In genomic region chr5:95858661-95859326, GRCh38 we compare ENCODE assay signal across 8 cellular contexts. TPM values are rescaled to one million over a fixed set of nuclear protein-coding genes. Genes with fewer than 3 reads are reported as not detected.
DNase-seq lines count a peak whose midpoint lies in the region; ATAC-seq, FAIRE-seq and TF ChIP-seq lines count a peak whose summit lies in the region.

No MANE protein-coding gene starts in this region.

- H3K4me3 ChIP-seq in AG04449 (ENCODE audit: low read depth, low read length), result peak overlapping the region; percentile 57
- peak overlapping the region; percentile 29 for H3K4me3 ChIP-seq in bronchial epithelial cell (ENCODE audit: low read depth, low read length)
- H3K4me3 ChIP-seq in spleen, result peak overlapping the region in 4 of 8 donors; percentile 12 to 60 (median 16)

- intact Hi-C loops in activated B cell treated with CpG ODN at 0.5 μM for 24 hours (cut with micrococcal nuclease) (loop anchor here (1.0 to 2.0 kb wide), 7 partner anchors 10 to 743 kb away; no protein-coding TSS in a partner anchor), spleen (cut with DNase I; ENCODE audit: low total_unique reads) (loop anchor here (5.0 kb wide), 1 partner anchor 474 kb away; no protein-coding TSS in a partner anchor)

- DNase-seq in AG04449 (ENCODE audit: low read depth, low spot score) (peak; percentile 97), NCI-H2196 treated with DMSO at 0.1 percent for 48 hours (lab: John Stamatoyannopoulos, UW; ENCODE audit: unreplicated experiment) (peak; percentile 34), activated B cell treated with CpG ODN at 0.5 μM for 24 hours (peak; percentile 83), bronchial epithelial cell (ENCODE audit: low read depth) (peak; percentile 97), inferior parietal cortex (ENCODE audit: extremely low spot score) (peak; percentile 91), spleen (peak; percentile 98)

- POLR2A ChIA-PET in AG04449 (lab: Yijun Ruan, JAX), result interaction anchor here (0.6 to 1.0 kb wide), 4 partner anchors 132 to 791 kb away, joined by 3 to 4 read pairs (median 3); no protein-coding TSS in a partner anchor
- POLR2A ChIA-PET in activated B cell treated with CpG ODN at 0.5 μM for 24 hours (lab: Charles Lee), result interaction anchor here (1.2 kb wide), 1 partner anchor 477 kb away, joined by 3 read pairs; no protein-coding TSS in a partner anchor

- no peak for TF ChIP-seq POLR2A in spleen (IDR thresholded peaks at IDR 0.05)

- CTCF ChIA-PET in AG04449 (lab: Yijun Ruan, JAX), result interaction anchor here (0.9 to 4.3 kb wide), 15 partner anchors 10 to 743 kb away, joined by 3 to 41 read pairs (median 4); partner anchors contain the start of genes ELL2 and RHOBTB3
- CTCF ChIA-PET in activated B cell treated with CpG ODN at 0.5 μM for 24 hours (lab: Charles Lee), result interaction anchor here (0.6 to 6.9 kb wide), 7 partner anchors 11 to 744 kb away, joined by 3 to 96 read pairs (median 5); no protein-coding TSS in a partner anchor

- H3K27me3 ChIP-seq in bronchial epithelial cell (ENCODE audit: control insufficient read depth, insufficient read depth, low read length) (no peaks in the 10 kb centered on the region), spleen (replicated peaks in 1 of 7) (no peaks in the 10 kb centered on the region)

- ATAC-seq in GM18868 (IDR thresholded peaks at IDR 0.05; ENCODE audit: unreplicated experiment) (peak; percentile 81), HG03108 (IDR thresholded peaks at IDR 0.05; ENCODE audit: unreplicated experiment) (peak; percentile 88), activated B cell treated with CpG ODN at 0.5 μM for 24 hours (ENCODE audit: low read depth) (peak; percentile 97)

- peak; percentile 99 for TF ChIP-seq CTCF in AG04449 (IDR thresholded peaks at IDR 0.05; ENCODE audit: insufficient read depth, low read length, missing control alignments)
- peak; percentile 80 for TF ChIP-seq CTCF in activated B cell treated with CpG ODN at 0.5 μM for 24 hours (IDR thresholded peaks at IDR 0.05)
- TF ChIP-seq CTCF in bronchial epithelial cell (IDR thresholded peaks at IDR 0.05; ENCODE audit: insufficient read depth, low read length, severe bottlenecking), result peak; percentile 96
- peak; percentile 98 to 99 (median 98) for TF ChIP-seq CTCF in spleen (IDR thresholded peaks at IDR 0.05 in 8 of 11, conservative IDR thresholded peaks at IDR 0.05 in 3 of 11)

- H3K4me3 Mint-ChIP-seq in activated B cell treated with CpG ODN at 0.5 μM for 24 hours, result peak overlapping the region; percentile 66

- peak; percentile 73 for FAIRE-seq in bronchial epithelial cell (lab: Jason Lieb, UNC)

- H3K27ac Mint-ChIP-seq in activated B cell treated with CpG ODN at 0.5 μM for 24 hours, result no peak overlapping the region

- H3K9me3 ChIP-seq in spleen, result no peaks in the 10 kb centered on the region

- peaks cover 14% of the 10 kb centered on the region for H3K27me3 Mint-ChIP-seq in activated B cell treated with CpG ODN at 0.5 μM for 24 hours

- H3K9me3 Mint-ChIP-seq in activated B cell treated with CpG ODN at 0.5 μM for 24 hours, result no peaks in the 10 kb centered on the region

- H3K36me3 ChIP-seq in bronchial epithelial cell (ENCODE audit: control insufficient read depth, insufficient read depth, low read length), result no peaks in the 10 kb centered on the region
- no peaks in the 10 kb centered on the region for H3K36me3 ChIP-seq in spleen

- H3K4me1 Mint-ChIP-seq in activated B cell treated with CpG ODN at 0.5 μM for 24 hours, result peaks cover 32% of the 10 kb centered on the region

- 1 to 5% (median 2%) methylated on average over 19 to 23 of the region's 23 CpGs for WGBS in spleen, 5 donors

- H3K36me3 Mint-ChIP-seq in activated B cell treated with CpG ODN at 0.5 μM for 24 hours (ENCODE audit: low read depth), result no peaks in the 10 kb centered on the region

- peak overlapping the region in 4 of 8 donors; percentile 31 to 65 (median 50) for H3K27ac ChIP-seq in spleen

- peaks cover 0 to 54% (median 37%) of the 10 kb centered on the region in 6 donors for H3K4me1 ChIP-seq in spleen

RNA-seq across cellular contexts. Expression of gene GLRX, which starts 36.3 kb away (rescaled TPM):
- total RNA-seq in activated B cell treated with CpG ODN at 0.5 μM for 24 hours (55.4 and 60.2 TPM in 2 replicates), bronchial epithelial cell (8.7 and 18.4 TPM in 2 replicates), spleen (100 to 1,000 TPM in 2 of 7 donors, 10 to 100 TPM in 5; 59.3 to 130 (median 68.7) TPM)
- polyA plus RNA-seq in spleen, result 100 to 1,000 TPM in 2 of 3 donors, 10 to 100 TPM in 1; 85.2 to 149 (median 108) TPM

Comparison
In these comparisons a context has a peak if more than half of its experiments do, and no peak if none do; other contexts are left out.
1. DNase-seq: peak in every context shown above with its lines; median percentile 98 in spleen; 97 in AG04449; 97 in bronchial epithelial cell; 91 in inferior parietal cortex; 83 in activated B cell treated with CpG ODN at 0.5 μM for 24 hours; 34 in NCI-H2196 treated with DMSO at 0.1 percent for 48 hours.